Comparison of ENCODE assay signal across 26 cellular contexts in genomic region chr2:3082705-3083104, GRCh38.
"Had no signal": no experiment of that assay in that cellular context is flagged by ENCODE, and none has a peak within 500 bp of the region (broad histone marks: within the 10 kb centered on the region; RNA-seq: fewer than 3 reads in every experiment).

No MANE protein-coding gene starts in this region.

- H3K27me3 ChIP-seq: colonic mucosa, dorsolateral prefrontal cortex, foreskin keratinocyte, gastrocnemius medialis, heart left ventricle had no signal

- H3K36me3 ChIP-seq: colonic mucosa, esophagus muscularis mucosa, esophagus squamous epithelium, gastrocnemius medialis, gastroesophageal sphincter, heart left ventricle, heart right ventricle had no signal

- H3K4me3 ChIP-seq: colonic mucosa, coronary artery, dorsolateral prefrontal cortex, esophagus muscularis mucosa, esophagus squamous epithelium, gastrocnemius medialis, gastroesophageal sphincter, heart left ventricle, heart right ventricle had no signal

- ATAC-seq: effector memory CD8-positive, alpha-beta T cell; esophagus mucosa; foreskin keratinocyte; gastrocnemius medialis; gastroesophageal sphincter; heart left ventricle; heart right ventricle had no signal

- DNase-seq: colonic mucosa; cortex of kidney; dermis blood vessel endothelial cell; dorsolateral prefrontal cortex; effector CD4-positive, alpha-beta T cell; effector CD8-positive, alpha-beta T cell; effector memory CD4-positive, alpha-beta T cell; effector memory CD8-positive, alpha-beta T cell; endodermal cell; erythroblast; esophagus squamous epithelium; foreskin fibroblast; foreskin keratinocyte; foreskin melanocyte; gastrocnemius medialis; glutamatergic neuron; head of caudate nucleus; heart left ventricle; heart right ventricle had no signal

- H3K9me3 ChIP-seq: colonic mucosa, esophagus muscularis mucosa, esophagus squamous epithelium, gastrocnemius medialis had no signal

- H3K27ac ChIP-seq: colonic mucosa, coronary artery, dorsolateral prefrontal cortex, epithelial cell of prostate, esophagus muscularis mucosa, esophagus squamous epithelium, foreskin keratinocyte, gastrocnemius medialis, gastroesophageal sphincter, heart left ventricle, heart right ventricle had no signal

- FAIRE-seq: colon, endothelial cell of umbilical vein had no signal

- H3K4me1 ChIP-seq: colonic mucosa, esophagus muscularis mucosa, esophagus squamous epithelium, foreskin keratinocyte, gastrocnemius medialis, gastroesophageal sphincter, heart left ventricle had no signal
